ENCODE assay signal across 17 cellular contexts in genomic region chr10:97059872-97060205, GRCh38.
A peak's percentile ranks its signal among the peaks of the same experiment; 100 is the strongest.
DNase-seq lines count a peak whose midpoint lies in the region; ATAC-seq and TF ChIP-seq lines count a peak whose summit lies in the region.
"Had no signal": no experiment of that assay in that cellular context is flagged by ENCODE, and none has a peak within 500 bp of the region (broad histone marks: within the 10 kb centered on the region; RNA-seq: fewer than 3 reads in every experiment).

No MANE protein-coding gene starts in this region.

- no peak overlapping the region for H4K8ac ChIP-seq in neuronal stem cell (ENCODE audit: low read depth, low read length)

- H3K9me3 Mint-ChIP-seq in WTC11 (no peaks in the 10 kb centered on the region), Caco-2 (ENCODE audit: unreplicated experiment) (no peaks in the 10 kb centered on the region)
- H3K9me3 Mint-ChIP-seq: CD4-positive, alpha-beta T cell; H9; IgD-negative memory B cell had no signal

- no peaks in the 10 kb centered on the region for H3K27me3 Mint-ChIP-seq in WTC11 (ENCODE audit: low read depth)
- H3K27me3 Mint-ChIP-seq in Caco-2 (ENCODE audit: insufficient read depth, unreplicated experiment): no peaks in the 10 kb centered on the region
- H3K27me3 Mint-ChIP-seq: CD4-positive, alpha-beta T cell; IgD-negative memory B cell had no signal

- TF ChIP-seq RAD21 in HCT116 (IDR thresholded peaks at IDR 0.05; ENCODE audit: low read depth): no peak

- H3K27ac ChIP-seq in HCT116 (ENCODE audit: low read depth, low read length): no peak overlapping the region
- no peak overlapping the region for H3K27ac ChIP-seq in neuronal stem cell (replicated peaks; ENCODE audit: low read length)
- H3K27ac ChIP-seq in upper lobe of right lung: no peak overlapping the region
- H3K27ac ChIP-seq: 22Rv1, A549, C4-2B had no signal

- no peak overlapping the region for H2BK120ac ChIP-seq in neuronal stem cell (ENCODE audit: low read depth, low read length)

- no peaks in the 10 kb centered on the region for H3K79me2 ChIP-seq in HCT116 (ENCODE audit: insufficient read depth, low read length)

- BruUV-seq in HCT116 (replicated peaks; lab: Mats Ljungman, UMichigan) (no TSS peak), Caco-2 (replicated peaks; lab: Mats Ljungman, UMichigan) (no TSS peak)

- H3K4me2 ChIP-seq in HCT116 (ENCODE audit: low read length) (no peak overlapping the region), neuronal stem cell (ENCODE audit: insufficient read depth, low read length, poor library complexity, severe bottlenecking) (no peak overlapping the region)
- H3K4me2 ChIP-seq: A549 had no signal

- TF ChIP-seq POLR2A in HCT116 (IDR thresholded peaks at IDR 0.05; ENCODE audit: borderline replicate concordance, extremely low read depth, insufficient read depth, insufficient read length): no peak

- H4K20me1 ChIP-seq in HCT116 (ENCODE audit: insufficient read depth): no peaks in the 10 kb centered on the region

- H3K27ac Mint-ChIP-seq in WTC11 (no peak overlapping the region), Caco-2 (ENCODE audit: unreplicated experiment) (no peak overlapping the region)
- H3K27ac Mint-ChIP-seq: CD4-positive, alpha-beta T cell; H9 had no signal

- no peak overlapping the region for H4K91ac ChIP-seq in neuronal stem cell (ENCODE audit: low read depth, low read length, poor library complexity)

- H3K4ac ChIP-seq in neuronal stem cell (ENCODE audit: low read length): no peak overlapping the region

- no peak overlapping the region for H2BK12ac ChIP-seq in neuronal stem cell (ENCODE audit: low read length)

- no peak overlapping the region for H3K4me3 Mint-ChIP-seq in WTC11
- no peak overlapping the region for H3K4me3 Mint-ChIP-seq in Caco-2 (ENCODE audit: unreplicated experiment)
- H3K4me3 Mint-ChIP-seq: CD4-positive, alpha-beta T cell; H9; IgD-negative memory B cell had no signal

- peaks cover 8% of the 10 kb centered on the region for H3K4me1 Mint-ChIP-seq in WTC11
- H3K4me1 Mint-ChIP-seq in Caco-2 (ENCODE audit: low read depth, unreplicated experiment): no peaks in the 10 kb centered on the region
- H3K4me1 Mint-ChIP-seq: IgD-negative memory B cell had no signal

- H3K36me3 Mint-ChIP-seq in WTC11: no peaks in the 10 kb centered on the region
- no peaks in the 10 kb centered on the region for H3K36me3 Mint-ChIP-seq in Caco-2 (ENCODE audit: insufficient read depth, unreplicated experiment)
- H3K36me3 Mint-ChIP-seq: IgD-negative memory B cell had no signal

- intact Hi-C loops in HCT116 (cut with micrococcal nuclease): no loop called here
- intact Hi-C loops in upper lobe of right lung (cut with DNase I): no loop called here
- intact Hi-C loops in Caco-2 (cut with micrococcal nuclease; ENCODE audit: unreplicated experiment): no loop called here

- no peak overlapping the region for H3K14ac ChIP-seq in neuronal stem cell (ENCODE audit: low read length)

- POLR2A ChIA-PET in HCT116 (lab: Charles Lee): no interaction called here
- POLR2A ChIA-PET in WTC11 (lab: Charles Lee): interaction anchor here (0.8 kb wide), 1 partner anchor 81 kb away, joined by 3 read pairs; no protein-coding TSS in a partner anchor
- POLR2A ChIA-PET in Caco-2 (lab: Charles Lee): no interaction called here

- H3K4me3 ChIP-seq in HCT116 (replicated peaks in 1 of 2; ENCODE audit: low read depth in 1 of 2, low read length in 2 of 2): no peak overlapping the region
- no peak overlapping the region for H3K4me3 ChIP-seq in choroid plexus epithelial cell (ENCODE audit: low read depth, low read length)
- H3K4me3 ChIP-seq in neuronal stem cell (ENCODE audit: low read length in 2 of 2): no peak overlapping the region
- H3K4me3 ChIP-seq in upper lobe of right lung: no peak overlapping the region
- H3K4me3 ChIP-seq in Caco-2 (ENCODE audit: low read depth, low read length): no peak overlapping the region
- H3K4me3 ChIP-seq: A549 had no signal

- RAD21 ChIA-PET in HCT116 (lab: Charles Lee; ENCODE audit: low non-redundant PET in 1 of 2, low total read pairs in 2 of 2, uncharacterized antibody in 2 of 2, unreplicated experiment in 2 of 2): no interaction called here

- H3K27me3 ChIP-seq in HCT116 (ENCODE audit: insufficient read depth, low read length) (no peaks in the 10 kb centered on the region), neuronal stem cell (ENCODE audit: control insufficient read depth in 3 of 3, insufficient read depth in 3 of 3, low read depth in 1 of 3, low read length in 3 of 3) (peaks cover 0 to 4% (median 0%) of the 10 kb centered on the region in 3 experiments), upper lobe of right lung (no peaks in the 10 kb centered on the region), Caco-2 (replicated peaks; ENCODE audit: control insufficient read depth, insufficient read depth, low read length) (peaks cover 1% of the 10 kb centered on the region; the same call in 1 of the 2 replicates)

- H3K9ac ChIP-seq in HCT116 (ENCODE audit: low read length) (no peak overlapping the region), neuronal stem cell (ENCODE audit: low read depth, low read length, poor library complexity) (no peak overlapping the region)

- TF ChIP-seq CTCF in HCT116 (IDR thresholded peaks at IDR 0.05 in 2 of 3, conservative IDR thresholded peaks at IDR 0.05 in 1 of 3; ENCODE audit: borderline replicate concordance in 1 of 3, insufficient read depth in 1 of 3, low read depth in 2 of 3, low read length in 2 of 3) (no peak), choroid plexus epithelial cell (conservative IDR thresholded peaks at IDR 0.05; ENCODE audit: low read depth, low read length) (peak; percentile 1), upper lobe of right lung (IDR thresholded peaks at IDR 0.05) (no peak), WTC11 (IDR thresholded peaks at IDR 0.05) (no peak), Caco-2 (IDR thresholded peaks at IDR 0.05; ENCODE audit: insufficient read depth in 1 of 2, low read depth in 1 of 2, low read length in 1 of 2, severe bottlenecking in 1 of 2, unreplicated experiment in 1 of 2) (no peak)

- no peaks in the 10 kb centered on the region for H3K36me3 ChIP-seq in HCT116 (ENCODE audit: control insufficient read depth in 1 of 2, insufficient read depth in 2 of 2, low read length in 2 of 2)
- no peaks in the 10 kb centered on the region for H3K36me3 ChIP-seq in neuronal stem cell (replicated peaks in 1 of 2; ENCODE audit: control insufficient read depth in 2 of 2, insufficient read depth in 2 of 2, low read length in 2 of 2)
- no peaks in the 10 kb centered on the region for H3K36me3 ChIP-seq in upper lobe of right lung
- H3K36me3 ChIP-seq in Caco-2 (ENCODE audit: control insufficient read depth, insufficient read depth, low read length): no peaks in the 10 kb centered on the region

- peak overlapping the region; percentile 21 for H2BK5ac ChIP-seq in neuronal stem cell (ENCODE audit: low read length)

- WGBS in neuronal stem cell (ENCODE audit: extremely low coverage in 2 of 2, insufficient read length in 2 of 2, insufficient replicate concordance in 1 of 2), 2 donors: no CpG with 5 or more reads among the region's 7 CpGs

- H3K18ac ChIP-seq in neuronal stem cell (ENCODE audit: low read length): peak overlapping the region; percentile 42

- ATAC-seq in HCT116 (peak; percentile 24; the same call in 1 of the 2 replicates), upper lobe of right lung (no peak), WTC11 (no peak)

- peak overlapping the region; percentile 54 for H2AK5ac ChIP-seq in neuronal stem cell (ENCODE audit: low read depth, low read length)

- no peaks in the 10 kb centered on the region for H3K9me3 ChIP-seq in HCT116 (ENCODE audit: control insufficient read depth in 1 of 2, insufficient read depth in 1 of 2, low read depth in 1 of 2, low read length in 2 of 2)
- no peaks in the 10 kb centered on the region for H3K9me3 ChIP-seq in neuronal stem cell (replicated peaks in 1 of 2; ENCODE audit: control insufficient read depth in 2 of 2, insufficient read depth in 1 of 2, low read depth in 1 of 2, low read length in 2 of 2)
- H3K9me3 ChIP-seq in upper lobe of right lung: no peaks in the 10 kb centered on the region
- no peaks in the 10 kb centered on the region for H3K9me3 ChIP-seq in Caco-2
- H3K9me3 ChIP-seq: A549 had no signal

- no peaks in the 10 kb centered on the region; a peak in 1 of 4 replicates for H3K4me1 ChIP-seq in HCT116 (ENCODE audit: control insufficient read depth in 1 of 2, insufficient read depth in 2 of 2, low read length in 2 of 2)
- H3K4me1 ChIP-seq in neuronal stem cell (ENCODE audit: control insufficient read depth in 2 of 2, insufficient read depth in 1 of 2, low read depth in 1 of 2, low read length in 2 of 2): peaks cover 5 to 8% of the 10 kb centered on the region in 2 donors
- H3K4me1 ChIP-seq in upper lobe of right lung: no peaks in the 10 kb centered on the region
- no peaks in the 10 kb centered on the region for H3K4me1 ChIP-seq in Caco-2

- no peaks in the 10 kb centered on the region for H3K79me1 ChIP-seq in neuronal stem cell (ENCODE audit: low read depth, low read length)

- H3K9me2 ChIP-seq in HCT116 (ENCODE audit: insufficient read depth): no peaks in the 10 kb centered on the region

- no peak overlapping the region for H2BK15ac ChIP-seq in neuronal stem cell (ENCODE audit: low read length)

- DNase-seq in HCT116 (ENCODE audit: low read depth, low spot score): no peak
- DNase-seq in choroid plexus epithelial cell (ENCODE audit: low read depth): no peak
- no peak for DNase-seq in neuronal stem cell (ENCODE audit: low spot score)
- peak; percentile 40 for DNase-seq in upper lobe of right lung
- DNase-seq in activated gamma-delta T cell (lab: John Stamatoyannopoulos, UW): no peak
- DNase-seq in WTC11 (ENCODE audit: low spot score): no peak
- no peak for DNase-seq in Caco-2
- DNase-seq: AML-193; CD4-positive, alpha-beta T cell; DMS79 treated with DMSO at 0.1 percent for 48 hours; GF-D8; GOT3 had no signal

- H3K23ac ChIP-seq in neuronal stem cell (ENCODE audit: low read depth, low read length, poor library complexity): no peak overlapping the region

- CTCF ChIA-PET in HCT116 (lab: Charles Lee): interaction anchor here (1.2 kb wide), 1 partner anchor 13 kb away, joined by 4 read pairs; no protein-coding TSS in a partner anchor
- CTCF ChIA-PET in WTC11 (lab: Charles Lee): interaction anchor here (0.7 to 5.4 kb wide), 21 partner anchors 8 to 684 kb away, joined by 3 to 59 read pairs (median 5); partner anchors contain the start of gene SLIT1
- CTCF ChIA-PET in Caco-2 (lab: Charles Lee): interaction anchor here (1.2 to 1.8 kb wide), 3 partner anchors 13 to 137 kb away, joined by 3 to 6 read pairs (median 5); no protein-coding TSS in a partner anchor

- H2AFZ ChIP-seq in HCT116 (ENCODE audit: low read depth, low read length, poor library complexity, severe bottlenecking) (no peak overlapping the region), neuronal stem cell (ENCODE audit: low read length) (peak overlapping the region; percentile 16)

TF ChIP-seq in HCT116, 20 proteins besides CTCF, POLR2A, EP300 and RAD21 (continues in another document):
- no peak for TF ChIP-seq POLR2AphosphoS5 (IDR thresholded peaks at IDR 0.05; ENCODE audit: low read depth, low read length)
- no peak for TF ChIP-seq EZH2 (IDR thresholded peaks at IDR 0.05)
- no peak for TF ChIP-seq SIN3A (IDR thresholded peaks at IDR 0.05; ENCODE audit: low read depth)
